ENCODE assay signal across 1 cellular context in genomic region chr17:17913695-17914332, GRCh38.
TF ChIP-seq lines count a peak whose summit lies in the region.

No MANE protein-coding gene starts in this region.

TF ChIP-seq in HEK293, 187 proteins besides CTCF, POLR2A, EP300 and RAD21 (continued from another document):
- TF ChIP-seq ZSCAN4 (tag by site-specific recombination; IDR thresholded peaks at IDR 0.05) (no peak), ZNF571 (tag by site-specific recombination; IDR thresholded peaks at IDR 0.05) (no peak), HOXA7 (CRISPR knock-in tag; IDR thresholded peaks at IDR 0.05; ENCODE audit: borderline replicate concordance) (no peak), ZNF335 (tag by site-specific recombination; conservative IDR thresholded peaks at IDR 0.05) (0 out of 2 replicates have a peak, but pooled peaks have one; percentile 24), ZNF548 (tag by site-specific recombination; IDR thresholded peaks at IDR 0.05) (no peak), ZSCAN16 (tag by site-specific recombination; IDR thresholded peaks at IDR 0.05) (no peak), ZNF175 (tag by site-specific recombination; IDR thresholded peaks at IDR 0.05) (no peak)
TF ChIP-seq in HEK293: peak in this region for 76.
